11 cellular contexts compared by ENCODE assay signal in genomic region chr16:76278976-76279375, GRCh38. TPM values are rescaled to one million over a fixed set of nuclear protein-coding genes. Genes with fewer than 3 reads are reported as not detected.
DNase-seq lines count a peak whose midpoint lies in the region; ATAC-seq, FAIRE-seq and TF ChIP-seq lines count a peak whose summit lies in the region.
"Had no signal": no experiment of that assay in that cellular context is flagged by ENCODE, and none has a peak within 500 bp of the region (broad histone marks: within the 10 kb centered on the region; RNA-seq: fewer than 3 reads in every experiment).

No MANE protein-coding gene starts in this region.

- no peak for ATAC-seq in activated naive CD4-positive, alpha-beta T cell treated with anti-CD3 and anti-CD28 coated beads, Interleukin-2, amount 50 U/mL, for 72 hours

- no peak for TF ChIP-seq POLR2A in GM12891 (IDR thresholded peaks at IDR 0.05; ENCODE audit: low read depth, low read length)

- H3K27me3 Mint-ChIP-seq in chondrocyte (ENCODE audit: low read depth) = peaks cover 21% of the 10 kb centered on the region

- H3K36me3 Mint-ChIP-seq in chondrocyte (ENCODE audit: low read depth) = no peaks in the 10 kb centered on the region
- no peaks in the 10 kb centered on the region for H3K36me3 Mint-ChIP-seq in activated naive CD4-positive, alpha-beta T cell treated with anti-CD3 and anti-CD28 coated beads, Interleukin-2, amount 50 U/mL, for 72 hours
- H3K36me3 Mint-ChIP-seq: immature natural killer cell had no signal

- H3K27ac Mint-ChIP-seq in chondrocyte (ENCODE audit: unreplicated experiment) = no peak overlapping the region
- no peak overlapping the region for H3K27ac Mint-ChIP-seq in activated naive CD4-positive, alpha-beta T cell treated with anti-CD3 and anti-CD28 coated beads, Interleukin-2, amount 50 U/mL, for 72 hours
- H3K27ac Mint-ChIP-seq: immature natural killer cell had no signal

- no peak overlapping the region for H3K4me3 Mint-ChIP-seq in chondrocyte (ENCODE audit: unreplicated experiment)
- H3K4me3 Mint-ChIP-seq: immature natural killer cell had no signal

- FAIRE-seq in GM12891 (lab: Jason Lieb, UNC) = no peak

- DNase-seq in SIG-M5 treated with dmso at 0.1 percent for 504 hours (lab: John Stamatoyannopoulos, UW; ENCODE audit: unreplicated experiment) (peak; percentile 23), SIG-M5 (lab: John Stamatoyannopoulos, UW) (no peak), NCI-H2081 (lab: John Stamatoyannopoulos, UW) (peak; percentile 20 to 21), chondrocyte (ENCODE audit: low spot score) (no peak), AML-193 (lab: John Stamatoyannopoulos, UW) (no peak), GM12891 (ENCODE audit: insufficient read length, low spot score) (no peak)
- DNase-seq in activated naive CD4-positive, alpha-beta T cell treated with anti-CD3 and anti-CD28 coated beads, Interleukin-2, amount 50 U/mL, for 72 hours (ENCODE audit: low spot score in 2 of 2) = no peak
- DNase-seq: activated T-cell treated with anti-CD3 and anti-CD28 coated beads for 4 hours, immature natural killer cell had no signal

- H3K9me3 Mint-ChIP-seq in chondrocyte (ENCODE audit: low read depth) = no peaks in the 10 kb centered on the region
- peaks cover 0 to 4% of the 10 kb centered on the region in 2 donors for H3K9me3 Mint-ChIP-seq in activated naive CD4-positive, alpha-beta T cell treated with anti-CD3 and anti-CD28 coated beads, Interleukin-2, amount 50 U/mL, for 72 hours

- no peaks in the 10 kb centered on the region for H3K4me1 Mint-ChIP-seq in chondrocyte (ENCODE audit: low read depth)
- H3K4me1 Mint-ChIP-seq: immature natural killer cell had no signal

- peak; percentile 51 for TF ChIP-seq CTCF in chondrocyte (IDR thresholded peaks at IDR 0.05)

- H3K27ac ChIP-seq in temporal lobe (ENCODE audit: low read depth, low read length) = peak overlapping the region; percentile 81

TF ChIP-seq in GM12891, 5 proteins besides CTCF, POLR2A, EP300 and RAD21:
- TF ChIP-seq TAF1 (IDR thresholded peaks at IDR 0.05; ENCODE audit: low read depth, low read length) = no peak
- TF ChIP-seq SPI1 (IDR thresholded peaks at IDR 0.05; ENCODE audit: low read depth, low read length) = no peak
- no peak for TF ChIP-seq PAX5 (IDR thresholded peaks at IDR 0.05; ENCODE audit: insufficient read depth, low read length, severe bottlenecking)
- no peak for TF ChIP-seq POLR2AphosphoS5 (IDR thresholded peaks at IDR 0.05; ENCODE audit: low read depth, low read length)
- TF ChIP-seq POU2F2 (IDR thresholded peaks at IDR 0.05; ENCODE audit: low read depth, low read length) = no peak

RNA-seq across cellular contexts. Expression of gene CNTNAP4, which starts 1.8 kb away (rescaled TPM):
- total RNA-seq in chondrocyte (not detected in 3 replicates), temporal lobe (29.5 TPM)
- not detected for total RNA-seq in activated naive CD4-positive, alpha-beta T cell treated with anti-CD3 and anti-CD28 coated beads, Interleukin-2, amount 50 U/mL, for 72 hours
- 0.14 TPM for polyA plus RNA-seq in GM12891 (2012; ENCODE audit: low read depth, missing spikeins)
- polyA plus RNA-seq: BJ, immature natural killer cell had no signal

Comparison
In these comparisons a context has a peak if more than half of its experiments do, and no peak if none do; other contexts are left out.
1. DNase-seq: peak in SIG-M5 treated with dmso at 0.1 percent for 504 hours (single experiment) and NCI-H2081 (2 of 2); none in SIG-M5 (single experiment), chondrocyte (single experiment), activated naive CD4-positive, alpha-beta T cell treated with anti-CD3 and anti-CD28 coated beads, Interleukin-2, amount 50 U/mL, for 72 hours (0 of 2), AML-193 (0 of 2) and GM12891 (single experiment).
2. RNA of gene CNTNAP4, which starts 1.8 kb away (total RNA-seq): 29.5 TPM in temporal lobe (single experiment); not detected in chondrocyte and not detected in activated naive CD4-positive, alpha-beta T cell treated with anti-CD3 and anti-CD28 coated beads, Interleukin-2, amount 50 U/mL, for 72 hours; every median in the first group is over 10 times any median in the second.